Comparison of ENCODE assay signal across 7 cellular contexts in the genomic region with DNA sequence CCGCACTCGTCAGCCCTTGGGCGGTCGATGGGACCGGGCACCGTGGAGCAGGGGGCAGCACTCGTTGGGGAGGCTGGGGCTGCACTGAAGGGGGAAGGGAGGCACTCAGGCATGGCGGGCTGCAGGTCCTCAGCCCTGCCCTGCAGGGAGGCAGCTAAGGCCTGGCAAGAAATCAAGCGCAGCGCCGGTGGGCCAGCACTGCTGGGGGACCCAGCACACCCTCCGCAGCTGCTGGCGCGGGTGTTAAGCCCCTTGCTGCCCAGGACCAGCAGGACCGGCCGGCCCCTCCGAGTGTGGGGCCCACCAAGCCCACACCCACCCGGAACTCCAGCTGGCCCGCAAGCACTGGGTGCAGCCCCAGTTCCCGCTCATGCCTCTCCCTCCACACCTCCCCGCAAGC.
"Had no signal": no experiment of that assay in that cellular context is flagged by ENCODE, and none has a peak within 500 bp of the region (broad histone marks: within the 10 kb centered on the region; RNA-seq: fewer than 3 reads in every experiment).

No MANE protein-coding gene starts in this region.

- H3K27ac Mint-ChIP-seq: IgD-negative memory B cell had no signal

- H3K4me3 Mint-ChIP-seq: IgD-negative memory B cell had no signal

- H3K27ac ChIP-seq: HL-60, KMS-11 had no signal

- DNase-seq: IMR-90, KBM-7, KG1 had no signal

- H3K4me3 ChIP-seq: K562 had no signal
